Comparison of ENCODE assay signal across 9 cellular contexts in the genomic region with DNA sequence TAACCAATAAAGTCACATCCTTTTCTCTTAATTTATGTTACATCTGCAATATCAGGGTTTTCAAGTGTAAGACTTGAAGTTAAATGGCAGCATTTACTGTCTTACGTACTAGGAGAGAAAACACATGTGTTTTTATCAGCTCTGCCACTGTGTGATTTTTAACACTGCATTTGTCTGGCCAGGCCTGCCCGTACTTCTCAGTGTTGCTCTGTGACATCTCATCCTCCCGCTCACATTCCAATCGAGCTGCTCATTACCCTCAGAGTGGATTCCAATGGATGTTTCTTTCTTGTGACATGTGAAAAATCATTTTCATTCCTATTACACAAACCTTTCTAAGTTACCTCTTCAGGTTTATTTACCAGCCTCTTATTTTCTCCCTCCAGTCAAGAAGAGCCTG.
DNase-seq lines count a peak whose midpoint lies in the region; ATAC-seq and TF ChIP-seq lines count a peak whose summit lies in the region.
"Had no signal": no experiment of that assay in that cellular context is flagged by ENCODE, and none has a peak within 500 bp of the region (broad histone marks: within the 10 kb centered on the region; RNA-seq: fewer than 3 reads in every experiment).

No MANE protein-coding gene starts in this region.

- H3K9me3 Mint-ChIP-seq in activated naive CD8-positive, alpha-beta T cell treated with anti-CD3 and anti-CD28 coated beads, Interleukin-2, amount 50 U/mL, for 24 hours: no peaks in the 10 kb centered on the region

- WGBS in SK-N-SH (ENCODE audit: low lambda C conversion rate): 6% methylated on average over 4 of the region's 4 CpGs

- TF ChIP-seq CTCF in SK-N-SH (IDR thresholded peaks at IDR 0.05) (no peak), foreskin keratinocyte (conservative IDR thresholded peaks at IDR 0.05) (no peak), osteoblast (IDR thresholded peaks at IDR 0.05; ENCODE audit: extremely low read depth, low read depth, low read length) (no peak), ascending aorta (IDR thresholded peaks at IDR 0.05) (no peak), mucosa of descending colon (IDR thresholded peaks at IDR 0.05) (no peak)

- H3K4me3 ChIP-seq in SK-N-SH (ENCODE audit: low read depth in 2 of 2, low read length in 1 of 2) (no peak overlapping the region), osteoblast (ENCODE audit: insufficient read depth, low read length) (no peak overlapping the region), ascending aorta (no peak overlapping the region), mucosa of descending colon (no peak overlapping the region)

- H3F3A ChIP-seq in SK-N-SH (replicated peaks; ENCODE audit: insufficient read depth): peaks cover 11% of the 10 kb centered on the region

- H3K79me2 ChIP-seq in SK-N-SH (ENCODE audit: insufficient read depth): no peaks in the 10 kb centered on the region
- no peaks in the 10 kb centered on the region for H3K79me2 ChIP-seq in osteoblast (ENCODE audit: insufficient read depth, low read length)

- DNase-seq in GM04503 (ENCODE audit: low read depth): peak; percentile 67
- DNase-seq in SK-N-SH: peak; percentile 15
- peak; percentile 84 to 86 for DNase-seq in foreskin keratinocyte
- DNase-seq in osteoblast (ENCODE audit: insufficient read length, low spot score, missing footprints): peak; percentile 81
- DNase-seq in activated naive CD8-positive, alpha-beta T cell treated with anti-CD3 and anti-CD28 coated beads, Interleukin-2, amount 50 U/mL, for 24 hours: no peak
- no peak for DNase-seq in ascending aorta (ENCODE audit: low spot score in 2 of 2)
- no peak for DNase-seq in activated CD4-positive, CD25-positive, alpha-beta regulatory T cell (lab: John Stamatoyannopoulos, UW)
- no peak for DNase-seq in mucosa of descending colon
- DNase-seq: NCI-H1048 had no signal

- POLR2A ChIA-PET in SK-N-SH (lab: Yijun Ruan, JAX): no interaction called here

- H4K20me1 ChIP-seq in SK-N-SH (ENCODE audit: insufficient read depth) (no peaks in the 10 kb centered on the region), osteoblast (ENCODE audit: insufficient read depth, low read length) (no peaks in the 10 kb centered on the region)

- H3K4me2 ChIP-seq in SK-N-SH (peak overlapping the region; percentile 39), osteoblast (ENCODE audit: insufficient read depth, low read length) (peak overlapping the region; percentile 14)

- no peak overlapping the region for H3K4me3 Mint-ChIP-seq in activated naive CD8-positive, alpha-beta T cell treated with anti-CD3 and anti-CD28 coated beads, Interleukin-2, amount 50 U/mL, for 24 hours

- peak in 1 of 2 experiments; percentile 43; a peak in 1 of 4 replicates for TF ChIP-seq EP300 in SK-N-SH (IDR thresholded peaks at IDR 0.05; ENCODE audit: borderline replicate concordance in 1 of 2, low read depth in 1 of 2, low read length in 1 of 2)

- H3K27ac ChIP-seq in SK-N-SH (ENCODE audit: low read depth in 2 of 2, low read length in 1 of 2) (peak overlapping the region; percentile 47 to 83; a peak in 3 of 4 replicates), foreskin keratinocyte (no peak overlapping the region), osteoblast (ENCODE audit: low read depth, low read length) (peak overlapping the region; percentile 72), ascending aorta (no peak overlapping the region)

- H3K36me3 ChIP-seq in SK-N-SH (replicated peaks in 1 of 2; ENCODE audit: control insufficient read depth in 1 of 2, insufficient read depth in 2 of 2, low read length in 1 of 2) (no peaks in the 10 kb centered on the region), osteoblast (ENCODE audit: insufficient read depth, low read length) (no peaks in the 10 kb centered on the region), ascending aorta (no peaks in the 10 kb centered on the region), mucosa of descending colon (ENCODE audit: low read depth) (no peaks in the 10 kb centered on the region)

- peak; percentile 99 for ATAC-seq in foreskin keratinocyte
- no peak for ATAC-seq in activated naive CD8-positive, alpha-beta T cell treated with anti-CD3 and anti-CD28 coated beads, Interleukin-2, amount 50 U/mL, for 24 hours
- no peak for ATAC-seq in mucosa of descending colon

- H3K9me3 ChIP-seq in SK-N-SH: no peaks in the 10 kb centered on the region
- no peaks in the 10 kb centered on the region for H3K9me3 ChIP-seq in osteoblast (ENCODE audit: low read depth, low read length)
- H3K9me3 ChIP-seq in ascending aorta: no peaks in the 10 kb centered on the region
- H3K9me3 ChIP-seq in mucosa of descending colon: no peaks in the 10 kb centered on the region

- H3K9ac ChIP-seq in SK-N-SH: peak overlapping the region; percentile 59

- H3K27me3 ChIP-seq in SK-N-SH (ENCODE audit: insufficient read depth) (no peaks in the 10 kb centered on the region), foreskin keratinocyte (no peaks in the 10 kb centered on the region), osteoblast (ENCODE audit: insufficient read depth, low read length) (no peaks in the 10 kb centered on the region), ascending aorta (no peaks in the 10 kb centered on the region)

- no peak overlapping the region for H3K27ac Mint-ChIP-seq in activated naive CD8-positive, alpha-beta T cell treated with anti-CD3 and anti-CD28 coated beads, Interleukin-2, amount 50 U/mL, for 24 hours

- H3K4me1 Mint-ChIP-seq in activated naive CD8-positive, alpha-beta T cell treated with anti-CD3 and anti-CD28 coated beads, Interleukin-2, amount 50 U/mL, for 24 hours: no peaks in the 10 kb centered on the region

- no peaks in the 10 kb centered on the region for H3K36me3 Mint-ChIP-seq in activated naive CD8-positive, alpha-beta T cell treated with anti-CD3 and anti-CD28 coated beads, Interleukin-2, amount 50 U/mL, for 24 hours (ENCODE audit: low read depth)

- CTCF ChIA-PET in SK-N-SH (lab: Yijun Ruan, JAX): interaction anchor here (0.8 to 1.8 kb wide), 3 partner anchors 11 to 372 kb away, joined by 3 to 6 read pairs (median 3); no protein-coding TSS in a partner anchor

- H3K4me1 ChIP-seq in SK-N-SH (ENCODE audit: control insufficient read depth in 1 of 2, insufficient read depth in 2 of 2, low read depth in 1 of 2, low read length in 1 of 2): peaks cover 5 to 21% of the 10 kb centered on the region in 2 experiments; a peak in 3 of 4 replicates
- peaks cover 33% of the 10 kb centered on the region for H3K4me1 ChIP-seq in foreskin keratinocyte
- H3K4me1 ChIP-seq in osteoblast (ENCODE audit: insufficient read depth, low read length): peaks cover 27% of the 10 kb centered on the region
- no peaks in the 10 kb centered on the region for H3K4me1 ChIP-seq in ascending aorta
- no peaks in the 10 kb centered on the region for H3K4me1 ChIP-seq in mucosa of descending colon (ENCODE audit: low read depth)

- no peaks in the 10 kb centered on the region for H3K27me3 Mint-ChIP-seq in activated naive CD8-positive, alpha-beta T cell treated with anti-CD3 and anti-CD28 coated beads, Interleukin-2, amount 50 U/mL, for 24 hours

- H3K9me2 ChIP-seq in SK-N-SH: no peaks in the 10 kb centered on the region

- TF ChIP-seq RAD21 in SK-N-SH (IDR thresholded peaks at IDR 0.05; ENCODE audit: low read length): no peak

- no peak overlapping the region for H2AFZ ChIP-seq in SK-N-SH (ENCODE audit: low read depth)
- no peak overlapping the region for H2AFZ ChIP-seq in osteoblast (ENCODE audit: low read length)

- intact Hi-C loops in ascending aorta (cut with DNase I) (no loop called here), mucosa of descending colon (cut with DNase I, micrococcal nuclease) (no loop called here)

TF ChIP-seq in SK-N-SH, 30 proteins besides CTCF, POLR2A, EP300 and RAD21 (continues in another document):
- TF ChIP-seq JUND (IDR thresholded peaks at IDR 0.05) (peak; percentile 78), SIN3A (IDR thresholded peaks at IDR 0.05; ENCODE audit: borderline replicate concordance, low read depth, low read length) (peak; percentile 74; the same call in 1 of the 2 replicates), USF2 (IDR thresholded peaks at IDR 0.05; ENCODE audit: borderline replicate concordance, low read depth, low read length) (no peak), TEAD4 (IDR thresholded peaks at IDR 0.05; ENCODE audit: borderline replicate concordance, insufficient read depth) (peak; percentile 75), TCF12 (IDR thresholded peaks at IDR 0.05) (peak; percentile 85), POLR2AphosphoS5 (IDR thresholded peaks at IDR 0.05; ENCODE audit: low read depth, low read length) (peak; percentile 34; the same call in 1 of the 2 replicates), NRF1 (IDR thresholded peaks at IDR 0.05; ENCODE audit: low read depth, low read length) (no peak), FOXJ3 (CRISPR knock-in tag; IDR thresholded peaks at IDR 0.05) (no peak), CHD2 (IDR thresholded peaks at IDR 0.05; ENCODE audit: low read length, partially characterized antibody) (no peak), YY1 (IDR thresholded peaks at IDR 0.05; ENCODE audit: low read depth) (no peak), MXI1 (IDR thresholded peaks at IDR 0.05; ENCODE audit: low read depth, low read length) (no peak)
- TF ChIP-seq, protein P1, sequence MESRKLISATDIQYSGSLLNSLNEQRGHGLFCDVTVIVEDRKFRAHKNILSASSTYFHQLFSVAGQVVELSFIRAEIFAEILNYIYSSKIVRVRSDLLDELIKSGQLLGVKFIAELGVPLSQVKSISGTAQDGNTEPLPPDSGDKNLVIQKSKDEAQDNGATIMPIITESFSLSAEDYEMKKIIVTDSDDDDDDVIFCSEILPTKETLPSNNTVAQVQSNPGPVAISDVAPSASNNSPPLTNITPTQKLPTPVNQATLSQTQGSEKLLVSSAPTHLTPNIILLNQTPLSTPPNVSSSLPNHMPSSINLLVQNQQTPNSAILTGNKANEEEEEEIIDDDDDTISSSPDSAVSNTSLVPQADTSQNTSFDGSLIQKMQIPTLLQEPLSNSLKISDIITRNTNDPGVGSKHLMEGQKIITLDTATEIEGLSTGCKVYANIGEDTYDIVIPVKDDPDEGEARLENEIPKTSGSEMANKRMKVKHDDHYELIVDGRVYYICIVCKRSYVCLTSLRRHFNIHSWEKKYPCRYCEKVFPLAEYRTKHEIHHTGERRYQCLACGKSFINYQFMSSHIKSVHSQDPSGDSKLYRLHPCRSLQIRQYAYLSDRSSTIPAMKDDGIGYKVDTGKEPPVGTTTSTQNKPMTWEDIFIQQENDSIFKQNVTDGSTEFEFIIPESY (IDR thresholded peaks at IDR 0.05; ENCODE audit: borderline replicate concordance, low read depth): no peak

Comparison
In these comparisons a context has a peak if more than half of its experiments do, and no peak if none do; other contexts are left out.
1. DNase-seq: peak in GM04503 (single experiment), SK-N-SH (single experiment), foreskin keratinocyte (2 of 2) and osteoblast (single experiment); none in activated naive CD8-positive, alpha-beta T cell treated with anti-CD3 and anti-CD28 coated beads, Interleukin-2, amount 50 U/mL, for 24 hours (single experiment), ascending aorta (0 of 2), activated CD4-positive, CD25-positive, alpha-beta regulatory T cell (0 of 4) and mucosa of descending colon (0 of 3).
2. H3K27ac ChIP-seq: peak in SK-N-SH (2 of 2) and osteoblast (single experiment); none in foreskin keratinocyte (single experiment) and ascending aorta (0 of 2).